12 cellular contexts compared by ENCODE assay signal in the genomic region with DNA sequence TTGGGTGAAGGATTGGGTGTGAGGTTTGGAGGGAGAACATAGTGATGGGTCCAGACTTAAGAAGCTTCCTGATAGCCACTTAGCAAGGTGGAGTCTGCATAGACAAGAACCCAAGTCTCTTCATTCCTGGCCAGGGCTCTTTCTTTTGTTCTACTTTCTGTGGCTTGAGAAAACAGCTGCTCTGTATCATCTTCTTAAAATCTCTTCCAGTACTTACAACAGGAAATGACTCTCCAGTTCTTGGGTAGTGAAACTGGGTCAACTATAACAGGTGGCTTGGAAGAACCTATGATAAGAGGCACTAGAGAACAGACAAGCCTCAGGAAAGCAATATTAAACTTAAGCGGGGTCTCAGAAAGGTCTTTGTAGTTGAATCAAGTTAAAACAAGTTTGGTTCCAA.
DNase-seq lines count a peak whose midpoint lies in the region; ATAC-seq and TF ChIP-seq lines count a peak whose summit lies in the region.
"Had no signal": no experiment of that assay in that cellular context is flagged by ENCODE, and none has a peak within 500 bp of the region (broad histone marks: within the 10 kb centered on the region; RNA-seq: fewer than 3 reads in every experiment).

No MANE protein-coding gene starts in this region.

- TF ChIP-seq CTCF in astrocyte of the spinal cord (IDR thresholded peaks at IDR 0.05; ENCODE audit: low read depth, low read length) = no peak

- no peak overlapping the region for H3K27ac Mint-ChIP-seq in stimulated activated naive CD8-positive, alpha-beta T cell treated with anti-CD3 and anti-CD28 coated beads, Interleukin-15, amount 100 ng/mL, for 72 hours
- H3K27ac Mint-ChIP-seq: activated T-helper 1 cell treated with anti-CD3 and anti-CD28 coated beads, Interleukin-12 subunit alpha, Interleukin-12 subunit beta, Interleukin-2, Interleukin-4 antibody, amounts not matched to agents 30 ng/mL and 10 ng/mL and 1 ng/mL, durations not matched to agents 14 hours and 24 hours and 36 hours; CD14-positive monocyte had no signal

- H3K27me3 Mint-ChIP-seq in stimulated activated naive CD8-positive, alpha-beta T cell treated with anti-CD3 and anti-CD28 coated beads, Interleukin-15, amount 100 ng/mL, for 72 hours = peaks cover 23% of the 10 kb centered on the region

- no peak overlapping the region for H3K4me3 ChIP-seq in astrocyte of the spinal cord (ENCODE audit: low read depth, low read length)
- H3K4me3 ChIP-seq: lung had no signal

- no peak for DNase-seq in stimulated activated naive CD8-positive, alpha-beta T cell treated with anti-CD3 and anti-CD28 coated beads, Interleukin-15, Interleukin-2, amounts not matched to agents 100 U/mL and 50 U/mL, for 24 hours
- no peak for DNase-seq in stimulated activated naive CD8-positive, alpha-beta T cell treated with anti-CD3 and anti-CD28 coated beads, Interleukin-15, amount 100 ng/mL, for 72 hours
- DNase-seq in astrocyte of the spinal cord (ENCODE audit: low read depth, low spot score) = peak; percentile 36
- DNase-seq in kidney tubule cell (ENCODE audit: low spot score) = peak; percentile 19
- no peak for DNase-seq in NCI-H1930 (lab: John Stamatoyannopoulos, UW)
- DNase-seq in activated CD4-positive, alpha-beta T cell treated with anti-CD3 and anti-CD28 coated beads for 4 hours = no peak
- DNase-seq in amygdala (lab: John Stamatoyannopoulos, UW) = no peak
- no peak for DNase-seq in germinal center (ENCODE audit: low spot score)

- in situ Hi-C loops in astrocyte of the spinal cord (cut with HindIII; ENCODE audit: low sequenced_read_pairs) = no loop called here

- peaks cover 9% of the 10 kb centered on the region for H3K4me1 Mint-ChIP-seq in stimulated activated naive CD8-positive, alpha-beta T cell treated with anti-CD3 and anti-CD28 coated beads, Interleukin-15, amount 100 ng/mL, for 72 hours
- H3K4me1 Mint-ChIP-seq: IgD-negative memory B cell had no signal

- peak; percentile 37 for ATAC-seq in stimulated activated naive CD8-positive, alpha-beta T cell treated with anti-CD3 and anti-CD28 coated beads, Interleukin-15, Interleukin-2, amounts not matched to agents 100 U/mL and 50 U/mL, for 24 hours
- ATAC-seq in stimulated activated naive CD8-positive, alpha-beta T cell treated with anti-CD3 and anti-CD28 coated beads, Interleukin-15, amount 100 ng/mL, for 72 hours = no peak

- H3K9me3 Mint-ChIP-seq in stimulated activated naive CD8-positive, alpha-beta T cell treated with anti-CD3 and anti-CD28 coated beads, Interleukin-15, amount 100 ng/mL, for 72 hours = no peaks in the 10 kb centered on the region

- H3K4me3 Mint-ChIP-seq in stimulated activated naive CD8-positive, alpha-beta T cell treated with anti-CD3 and anti-CD28 coated beads, Interleukin-15, amount 100 ng/mL, for 72 hours = no peak overlapping the region
- H3K4me3 Mint-ChIP-seq: activated T-helper 1 cell treated with anti-CD3 and anti-CD28 coated beads, Interleukin-12 subunit alpha, Interleukin-12 subunit beta, Interleukin-2, Interleukin-4 antibody, amounts not matched to agents 30 ng/mL and 10 ng/mL and 1 ng/mL, durations not matched to agents 14 hours and 24 hours and 36 hours; CD14-positive monocyte; IgD-negative memory B cell had no signal

Comparison
In these comparisons a context has a peak if more than half of its experiments do, and no peak if none do; other contexts are left out.
1. DNase-seq: peak in astrocyte of the spinal cord (single experiment) and kidney tubule cell (single experiment); none in stimulated activated naive CD8-positive, alpha-beta T cell treated with anti-CD3 and anti-CD28 coated beads, Interleukin-15, Interleukin-2, amounts not matched to agents 100 U/mL and 50 U/mL, for 24 hours (single experiment), stimulated activated naive CD8-positive, alpha-beta T cell treated with anti-CD3 and anti-CD28 coated beads, Interleukin-15, amount 100 ng/mL, for 72 hours (0 of 2), NCI-H1930 (0 of 2), activated CD4-positive, alpha-beta T cell treated with anti-CD3 and anti-CD28 coated beads for 4 hours (0 of 2), amygdala (0 of 56) and germinal center (single experiment).